8 cellular contexts compared by ENCODE assay signal in the genomic region with DNA sequence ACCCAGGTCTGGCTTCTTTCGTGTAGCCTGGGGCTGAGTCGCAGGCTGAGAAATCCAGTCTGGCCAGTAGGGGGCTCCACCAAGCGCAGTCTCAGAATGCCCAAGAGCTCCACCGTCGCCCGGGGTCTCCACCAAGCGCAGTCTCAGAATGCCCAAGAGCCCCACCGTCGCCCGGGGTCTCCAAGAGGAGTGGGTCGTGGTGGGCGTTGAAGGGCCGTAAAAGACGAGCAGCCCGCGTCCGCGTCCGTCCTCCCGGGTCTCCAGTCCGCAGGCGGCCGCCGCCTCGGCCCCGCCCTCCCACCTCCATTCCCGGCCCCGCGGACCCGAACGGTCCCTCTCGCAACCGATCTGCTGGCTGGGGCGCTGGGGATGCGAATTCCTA. TPM values are rescaled to one million over a fixed set of nuclear protein-coding genes. Genes with fewer than 3 reads are reported as not detected.
DNase-seq lines count a peak whose midpoint lies in the region; TF ChIP-seq lines count a peak whose summit lies in the region.

No MANE protein-coding gene starts in this region.

- H3K36me3 Mint-ChIP-seq in Caco-2 (ENCODE audit: insufficient read depth, unreplicated experiment) = peaks cover 18% of the 10 kb centered on the region

- DNase-seq in Caco-2 (peak; percentile 84 to 89), GM20000 (ENCODE audit: low spot score) (peak; percentile 88), HS-27A (ENCODE audit: low read depth) (peak; percentile 39), NT2/D1 (ENCODE audit: low read depth, low spot score) (peak; percentile 87)
- peak; percentile 92 for DNase-seq in activated T-cell treated with anti-CD3 and anti-CD28 coated beads, Interleukin-2, amount 50 U/mL, for 1 hour
- DNase-seq in stimulated activated CD8-positive, alpha-beta memory T cell treated with anti-CD3 and anti-CD28 coated beads, Interleukin-4, amount 100 ng/mL, for 48 hours = peak; percentile 95

- H3K4me3 Mint-ChIP-seq in Caco-2 (ENCODE audit: unreplicated experiment) = peak overlapping the region; percentile 85

- POLR2A ChIA-PET in Caco-2 (lab: Charles Lee) = interaction anchor here (0.6 to 1.9 kb wide), 7 partner anchors 8 to 140 kb away, joined by 3 to 24 read pairs (median 3); no protein-coding TSS in a partner anchor

- CTCF ChIA-PET in Caco-2 (lab: Charles Lee) = interaction anchor here (0.6 to 1.8 kb wide), 17 partner anchors 8 to 140 kb away, joined by 3 to 23 read pairs (median 5); a partner anchor contains a TSS

- WGBS in esophagus, 2 donors = 0% methylated on average over 34 to 35 of the region's 35 CpGs

- no peaks in the 10 kb centered on the region for H3K9me3 Mint-ChIP-seq in Caco-2 (ENCODE audit: unreplicated experiment)

- H3K4me3 ChIP-seq in Caco-2 (ENCODE audit: low read depth, low read length) (peak overlapping the region; percentile 70), NT2/D1 (ENCODE audit: insufficient read length, low read depth) (peak overlapping the region; percentile 80), esophagus (ENCODE audit: low read depth in 1 of 2, low read length in 2 of 2) (peak overlapping the region; percentile 79 to 89), muscle layer of colon (ENCODE audit: low read depth in 1 of 2, low read length in 2 of 2) (peak overlapping the region; percentile 69 to 81)

- H3K27ac ChIP-seq in esophagus (ENCODE audit: low read depth in 2 of 2, low read length in 1 of 2) (peak overlapping the region; percentile 98 to 99), muscle layer of colon (ENCODE audit: low read depth, low read length) (peak overlapping the region; percentile 98)

- H3K36me3 ChIP-seq in Caco-2 (ENCODE audit: control insufficient read depth, insufficient read depth, low read length) (no peaks in the 10 kb centered on the region; the same call in 1 of the 2 replicates), NT2/D1 (ENCODE audit: insufficient read depth, insufficient read length, low read length) (peaks cover 41% of the 10 kb centered on the region), esophagus (ENCODE audit: control insufficient read depth in 2 of 2, insufficient read depth in 2 of 2, low read length in 1 of 2) (peaks cover 0 to 3% of the 10 kb centered on the region in 2 donors), muscle layer of colon (ENCODE audit: insufficient read depth, low read length) (peaks cover 15% of the 10 kb centered on the region)

- peak overlapping the region; percentile 90 for H3K27ac Mint-ChIP-seq in Caco-2 (ENCODE audit: unreplicated experiment)

- H3K27me3 ChIP-seq in Caco-2 (replicated peaks; ENCODE audit: control insufficient read depth, insufficient read depth, low read length) = no peaks in the 10 kb centered on the region
- no peaks in the 10 kb centered on the region for H3K27me3 ChIP-seq in NT2/D1 (ENCODE audit: insufficient read depth, insufficient read length)
- no peaks in the 10 kb centered on the region for H3K27me3 ChIP-seq in esophagus (ENCODE audit: control insufficient read depth in 1 of 2, insufficient read depth in 2 of 2, low read length in 2 of 2)
- H3K27me3 ChIP-seq in muscle layer of colon (ENCODE audit: control insufficient read depth in 1 of 2, insufficient read depth in 2 of 2, low read length in 2 of 2) = no peaks in the 10 kb centered on the region

- H3K9me3 ChIP-seq in Caco-2 (no peaks in the 10 kb centered on the region), NT2/D1 (ENCODE audit: insufficient read depth, low read length) (0 out of 2 replicates have a peak, but pooled peaks cover 4% of the 10 kb centered on the region), esophagus (ENCODE audit: control insufficient read depth in 2 of 2, insufficient read depth in 1 of 2, low read depth in 1 of 2, low read length in 1 of 2) (no peaks in the 10 kb centered on the region), muscle layer of colon (ENCODE audit: low read length) (no peaks in the 10 kb centered on the region)

- no peaks in the 10 kb centered on the region for H3K27me3 Mint-ChIP-seq in Caco-2 (ENCODE audit: insufficient read depth, unreplicated experiment)

- TF ChIP-seq CTCF in Caco-2 (IDR thresholded peaks at IDR 0.05; ENCODE audit: insufficient read depth in 1 of 2, low read depth in 1 of 2, low read length in 1 of 2, severe bottlenecking in 1 of 2, unreplicated experiment in 1 of 2) = peak; percentile 89 to 92
- TF ChIP-seq CTCF in GM20000 (IDR thresholded peaks at IDR 0.05; ENCODE audit: extremely low read depth, missing control alignments) = peak; percentile 77

- BruUV-seq in Caco-2 (replicated peaks; lab: Mats Ljungman, UMichigan) = no TSS peak

- peaks cover 44% of the 10 kb centered on the region for H3K4me1 ChIP-seq in Caco-2
- peaks cover 12% of the 10 kb centered on the region for H3K4me1 ChIP-seq in NT2/D1 (ENCODE audit: insufficient read depth, insufficient read length)
- H3K4me1 ChIP-seq in esophagus (ENCODE audit: control insufficient read depth in 2 of 2, insufficient read depth in 2 of 2, low read length in 1 of 2) = peaks cover 13 to 20% of the 10 kb centered on the region in 2 donors
- peaks cover 66% of the 10 kb centered on the region for H3K4me1 ChIP-seq in muscle layer of colon (ENCODE audit: insufficient read depth, low read length)

- H3K4me1 Mint-ChIP-seq in Caco-2 (ENCODE audit: low read depth, unreplicated experiment) = peaks cover 14% of the 10 kb centered on the region

- intact Hi-C loops in Caco-2 (cut with micrococcal nuclease; ENCODE audit: unreplicated experiment) = loop anchor here (1.0 to 2.0 kb wide), 5 partner anchors 10 to 139 kb away; a partner anchor contains a TSS

- H3K9ac ChIP-seq in NT2/D1 (ENCODE audit: insufficient read length, low read depth) = peak overlapping the region; percentile 90
- H3K9ac ChIP-seq in muscle layer of colon (ENCODE audit: low read length) = peak overlapping the region; percentile 80

RNA-seq across cellular contexts. Expression of a gene that starts 0.9 kb away (rescaled TPM):
- 147 and 160 TPM in 2 replicates for total RNA-seq in Caco-2 (2022)
- polyA plus RNA-seq in esophagus = 10 to 100 TPM; 62.7 to 92.3 TPM

RNA-seq across cellular contexts. Expression of a gene that starts 17.7 kb away (rescaled TPM):
- total RNA-seq in Caco-2 (2022) = 20.2 and 22.3 TPM in 2 replicates
- polyA plus RNA-seq in esophagus = under 1 TPM; 0.16 to 0.28 TPM

RNA-seq across cellular contexts. Expression of a gene that starts 28.4 kb away (rescaled TPM):
- 66.6 and 69.2 TPM in 2 replicates for total RNA-seq in Caco-2 (2022)
- polyA plus RNA-seq in esophagus = 10 to 100 TPM; 65.6 to 74.6 TPM

Comparison
In these comparisons a context has a peak if more than half of its experiments do, and no peak if none do; other contexts are left out.
1. Peak in every context shown above with its lines: DNase-seq, H3K4me3 ChIP-seq and H3K27ac ChIP-seq.
2. DNase-seq: peak in every context shown above with its lines; median percentile 95 in stimulated activated CD8-positive, alpha-beta memory T cell treated with anti-CD3 and anti-CD28 coated beads, Interleukin-4, amount 100 ng/mL, for 48 hours; 92 in activated T-cell treated with anti-CD3 and anti-CD28 coated beads, Interleukin-2, amount 50 U/mL, for 1 hour; 88 in GM20000; 87 in NT2/D1; 86 in Caco-2; 39 in HS-27A.